8 cellular contexts compared by ENCODE assay signal in genomic region chr3:128698211-128699011, GRCh38. TPM values are rescaled to one million over a fixed set of nuclear protein-coding genes. Genes with fewer than 3 reads are reported as not detected.
DNase-seq lines count a peak whose midpoint lies in the region; ATAC-seq lines count a peak whose summit lies in the region.

No MANE protein-coding gene starts in this region.

- no peaks in the 10 kb centered on the region for H3K79me1 ChIP-seq in neuronal stem cell (ENCODE audit: low read depth, low read length)

- no peaks in the 10 kb centered on the region for H3K4me1 Mint-ChIP-seq in activated naive CD8-positive, alpha-beta T cell (ENCODE audit: low read depth)

- no peak overlapping the region for H3K27ac Mint-ChIP-seq in activated naive CD8-positive, alpha-beta T cell

- peak overlapping the region; percentile 24 for H2BK5ac ChIP-seq in neuronal stem cell (ENCODE audit: low read length)

- no peak overlapping the region for H3K27ac ChIP-seq in neuronal stem cell (replicated peaks; ENCODE audit: low read length)

- H3K18ac ChIP-seq in neuronal stem cell (ENCODE audit: low read length) = peak overlapping the region; percentile 98

- peak overlapping the region; percentile 37 for H3K4ac ChIP-seq in neuronal stem cell (ENCODE audit: low read length)

- H3K9me3 Mint-ChIP-seq in activated naive CD8-positive, alpha-beta T cell (ENCODE audit: low read depth) = no peaks in the 10 kb centered on the region

- no CpG with 5 or more reads among the region's 53 CpGs for WGBS in neuronal stem cell (ENCODE audit: extremely low coverage in 2 of 2, insufficient read length in 2 of 2, insufficient replicate concordance in 1 of 2), 2 donors

- peak overlapping the region; percentile 81 for H2AFZ ChIP-seq in neuronal stem cell (ENCODE audit: low read length)

- peak overlapping the region; percentile 99 for H4K8ac ChIP-seq in neuronal stem cell (ENCODE audit: low read depth, low read length)

- peak overlapping the region; percentile 69 for H3K4me2 ChIP-seq in neuronal stem cell (ENCODE audit: insufficient read depth, low read length, poor library complexity, severe bottlenecking)

- peak overlapping the region; percentile 25 for H3K14ac ChIP-seq in neuronal stem cell (ENCODE audit: low read length)

- peak overlapping the region; percentile 80 for H3K23ac ChIP-seq in neuronal stem cell (ENCODE audit: low read depth, low read length, poor library complexity)

- H3K4me3 ChIP-seq in neuronal stem cell (ENCODE audit: low read length in 2 of 2) = peak overlapping the region in 1 of 2 donors; percentile 78

- ATAC-seq in Right ventricle myocardium inferior (peak; percentile 81), HG03175 (IDR thresholded peaks at IDR 0.05; ENCODE audit: unreplicated experiment) (no peak), GM19463 (IDR thresholded peaks at IDR 0.05; ENCODE audit: unreplicated experiment) (no peak), GM21381 (IDR thresholded peaks at IDR 0.05; ENCODE audit: unreplicated experiment) (no peak)

- H3K36me3 ChIP-seq in neuronal stem cell (replicated peaks in 1 of 2; ENCODE audit: control insufficient read depth in 2 of 2, insufficient read depth in 2 of 2, low read length in 2 of 2) = no peaks in the 10 kb centered on the region

- peak overlapping the region; percentile 80 for H3K4me3 Mint-ChIP-seq in activated naive CD8-positive, alpha-beta T cell

- peak overlapping the region; percentile 92 for H2BK15ac ChIP-seq in neuronal stem cell (ENCODE audit: low read length)

- intact Hi-C loops in Right ventricle myocardium inferior (cut with DNase I) = loop anchor here (2.0 kb wide), 1 partner anchor 26 kb away; no protein-coding TSS in a partner anchor

- H3K9ac ChIP-seq in neuronal stem cell (ENCODE audit: low read depth, low read length, poor library complexity) = peak overlapping the region; percentile 81

- DNase-seq in COLO668 (lab: John Stamatoyannopoulos, UW; ENCODE audit: unreplicated experiment) (peak; percentile 39), NCI-H1092 treated with DMSO at 0.1 percent for 48 hours (lab: John Stamatoyannopoulos, UW) (peak; percentile 43), Right ventricle myocardium inferior (ENCODE audit: missing footprints) (peak; percentile 78), neuronal stem cell (ENCODE audit: low spot score) (peak; percentile 21)

- H3K4me1 ChIP-seq in neuronal stem cell (ENCODE audit: control insufficient read depth in 2 of 2, insufficient read depth in 1 of 2, low read depth in 1 of 2, low read length in 2 of 2) = peaks cover 0 to 10% of the 10 kb centered on the region in 2 donors

- H2BK120ac ChIP-seq in neuronal stem cell (ENCODE audit: low read depth, low read length) = peak overlapping the region; percentile 67

- H3K27me3 ChIP-seq in neuronal stem cell (ENCODE audit: control insufficient read depth in 3 of 3, insufficient read depth in 3 of 3, low read depth in 1 of 3, low read length in 3 of 3) = peaks cover 0 to 3% (median 0%) of the 10 kb centered on the region in 3 experiments

- peak overlapping the region; percentile 37 for H2AK5ac ChIP-seq in neuronal stem cell (ENCODE audit: low read depth, low read length)

- H3K27me3 Mint-ChIP-seq in activated naive CD8-positive, alpha-beta T cell = no peaks in the 10 kb centered on the region

- H3K9me3 ChIP-seq in neuronal stem cell (replicated peaks in 1 of 2; ENCODE audit: control insufficient read depth in 2 of 2, insufficient read depth in 1 of 2, low read depth in 1 of 2, low read length in 2 of 2) = no peaks in the 10 kb centered on the region

- no peaks in the 10 kb centered on the region for H3K36me3 Mint-ChIP-seq in activated naive CD8-positive, alpha-beta T cell

- no peak overlapping the region for H4K91ac ChIP-seq in neuronal stem cell (ENCODE audit: low read depth, low read length, poor library complexity)

- H2BK12ac ChIP-seq in neuronal stem cell (ENCODE audit: low read length) = peak overlapping the region; percentile 58

RNA-seq across cellular contexts. Expression of gene RAB7A, which starts 27.6 kb away (rescaled TPM):
- total RNA-seq in Right ventricle myocardium inferior = 242 TPM
- 139 TPM for polyA plus RNA-seq in neuronal stem cell (2013, experiment 1 of 2)
- 133 TPM for polyA plus RNA-seq in neuronal stem cell (2013, experiment 2 of 2)

RNA-seq across cellular contexts. Expression of gene RPN1, which starts 47.8 kb away (rescaled TPM):
- 119 TPM for total RNA-seq in Right ventricle myocardium inferior
- polyA plus RNA-seq in neuronal stem cell (2013, experiment 1 of 2) = 119 TPM
- polyA plus RNA-seq in neuronal stem cell (2013, experiment 2 of 2) = 117 TPM

Comparison
In these comparisons a context has a peak if more than half of its experiments do, and no peak if none do; other contexts are left out.
1. DNase-seq: peak in every context shown above with its lines; median percentile 78 in Right ventricle myocardium inferior; 43 in NCI-H1092 treated with DMSO at 0.1 percent for 48 hours; 39 in COLO668; 21 in neuronal stem cell.